ENCODE assay signal across 17 cellular contexts in genomic region chr1:110225756-110226404, GRCh38. TPM values are rescaled to one million over a fixed set of nuclear protein-coding genes. Genes with fewer than 3 reads are reported as not detected.
DNase-seq lines count a peak whose midpoint lies in the region; ATAC-seq and TF ChIP-seq lines count a peak whose summit lies in the region.
"Had no signal": no experiment of that assay in that cellular context is flagged by ENCODE, and none has a peak within 500 bp of the region (broad histone marks: within the 10 kb centered on the region; RNA-seq: fewer than 3 reads in every experiment).

No MANE protein-coding gene starts in this region.

- H4K91ac ChIP-seq in neuronal stem cell (ENCODE audit: low read depth, low read length, poor library complexity): no peak overlapping the region

- H3K9me3 Mint-ChIP-seq in stimulated activated naive CD8-positive, alpha-beta T cell treated with anti-CD3 and anti-CD28 coated beads, Interleukin-15, amount 100 ng/mL, for 72 hours: no peaks in the 10 kb centered on the region
- H3K9me3 Mint-ChIP-seq: CD4-positive, alpha-beta T cell; CD8-positive, alpha-beta T cell had no signal

- no peak overlapping the region for H4K8ac ChIP-seq in neuronal stem cell (ENCODE audit: low read depth, low read length)

- H3K27me3 ChIP-seq in neuronal stem cell (ENCODE audit: control insufficient read depth in 3 of 3, insufficient read depth in 3 of 3, low read depth in 1 of 3, low read length in 3 of 3) (no peaks in the 10 kb centered on the region), WERI-Rb-1 (ENCODE audit: insufficient read depth, low read depth, severe bottlenecking) (no peaks in the 10 kb centered on the region)
- H3K27me3 ChIP-seq: BLaER1 treated with 17β-estradiol and CSF1 and Interleukin-3, amounts not matched to agents 10 nM and 100 nM had no signal

- no peak overlapping the region for H3K4me2 ChIP-seq in neuronal stem cell (ENCODE audit: insufficient read depth, low read length, poor library complexity, severe bottlenecking)
- H3K4me2 ChIP-seq: A549; BLaER1 treated with 17β-estradiol and CSF1 and Interleukin-3, amounts not matched to agents 10 nM and 100 nM had no signal

- H3K27ac ChIP-seq in neuronal stem cell (replicated peaks; ENCODE audit: low read length): no peak overlapping the region
- no peak overlapping the region for H3K27ac ChIP-seq in WERI-Rb-1
- H3K27ac ChIP-seq: 22Rv1; A549; BLaER1 treated with 17β-estradiol and CSF1 and Interleukin-3, amounts not matched to agents 10 nM and 100 nM; C4-2B had no signal

- H3K4me1 Mint-ChIP-seq in stimulated activated naive CD8-positive, alpha-beta T cell treated with anti-CD3 and anti-CD28 coated beads, Interleukin-15, amount 100 ng/mL, for 72 hours: no peaks in the 10 kb centered on the region
- H3K4me1 Mint-ChIP-seq: B cell had no signal

- peaks cover 0 to 3% of the 10 kb centered on the region in 2 donors for H3K4me1 ChIP-seq in neuronal stem cell (ENCODE audit: control insufficient read depth in 2 of 2, insufficient read depth in 1 of 2, low read depth in 1 of 2, low read length in 2 of 2)

- no peaks in the 10 kb centered on the region for H3K79me1 ChIP-seq in neuronal stem cell (ENCODE audit: low read depth, low read length)

- H3K27me3 Mint-ChIP-seq in stimulated activated naive CD8-positive, alpha-beta T cell treated with anti-CD3 and anti-CD28 coated beads, Interleukin-15, amount 100 ng/mL, for 72 hours: no peaks in the 10 kb centered on the region
- H3K27me3 Mint-ChIP-seq: B cell; CD4-positive, alpha-beta T cell had no signal

- no peak overlapping the region for H2AFZ ChIP-seq in neuronal stem cell (ENCODE audit: low read length)

- no CpG with 5 or more reads among the region's 18 CpGs for WGBS in neuronal stem cell (ENCODE audit: extremely low coverage in 2 of 2, insufficient read length in 2 of 2, insufficient replicate concordance in 1 of 2), 2 donors

- peak overlapping the region; percentile 3 for H3K23ac ChIP-seq in neuronal stem cell (ENCODE audit: low read depth, low read length, poor library complexity)

- no peak for DNase-seq in stimulated activated naive CD8-positive, alpha-beta T cell treated with anti-CD3 and anti-CD28 coated beads, Interleukin-15, amount 100 ng/mL, for 72 hours
- DNase-seq in stimulated activated naive CD8-positive, alpha-beta T cell treated with anti-CD3 and anti-CD28 coated beads, Interleukin-15, Interleukin-2, amounts not matched to agents 100 U/mL and 50 U/mL, for 24 hours: no peak
- DNase-seq in neuronal stem cell (ENCODE audit: low spot score) (no peak), WERI-Rb-1 (no peak)
- DNase-seq in activated CD4-positive, alpha-beta T cell treated with anti-CD3 and anti-CD28 coated beads for 1 hour: no peak
- DNase-seq: AML-193; Caco-2; Calu3; CD4-positive, alpha-beta T cell; CD8-positive, alpha-beta T cell; DMS79 treated with DMSO at 0.1 percent for 48 hours; GF-D8 had no signal

- H2BK15ac ChIP-seq in neuronal stem cell (ENCODE audit: low read length): no peak overlapping the region

- no peak overlapping the region for H3K27ac Mint-ChIP-seq in stimulated activated naive CD8-positive, alpha-beta T cell treated with anti-CD3 and anti-CD28 coated beads, Interleukin-15, amount 100 ng/mL, for 72 hours
- H3K27ac Mint-ChIP-seq: B cell; CD4-positive, alpha-beta T cell; CD8-positive, alpha-beta T cell had no signal

- H3K36me3 ChIP-seq in neuronal stem cell (replicated peaks in 1 of 2; ENCODE audit: control insufficient read depth in 2 of 2, insufficient read depth in 2 of 2, low read length in 2 of 2): no peaks in the 10 kb centered on the region
- H3K36me3 ChIP-seq in WERI-Rb-1: peaks cover 20% of the 10 kb centered on the region

- H3K4ac ChIP-seq in neuronal stem cell (ENCODE audit: low read length): no peak overlapping the region

- peak; percentile 13 for ATAC-seq in stimulated activated naive CD8-positive, alpha-beta T cell treated with anti-CD3 and anti-CD28 coated beads, Interleukin-15, amount 100 ng/mL, for 72 hours
- no peak for ATAC-seq in stimulated activated naive CD8-positive, alpha-beta T cell treated with anti-CD3 and anti-CD28 coated beads, Interleukin-15, Interleukin-2, amounts not matched to agents 100 U/mL and 50 U/mL, for 24 hours
- ATAC-seq: A549; CD8-positive, alpha-beta T cell had no signal

- H2BK12ac ChIP-seq in neuronal stem cell (ENCODE audit: low read length): no peak overlapping the region

- H2AK5ac ChIP-seq in neuronal stem cell (ENCODE audit: low read depth, low read length): peak overlapping the region; percentile 16

- no peak overlapping the region for H3K14ac ChIP-seq in neuronal stem cell (ENCODE audit: low read length)

- H3K18ac ChIP-seq in neuronal stem cell (ENCODE audit: low read length): no peak overlapping the region

- TF ChIP-seq CTCF in WERI-Rb-1 (IDR thresholded peaks at IDR 0.05; ENCODE audit: low read depth, low read length): no peak

- H3K4me3 ChIP-seq in neuronal stem cell (ENCODE audit: low read length in 2 of 2) (no peak overlapping the region), WERI-Rb-1 (ENCODE audit: low read depth, low read length) (no peak overlapping the region)
- H3K4me3 ChIP-seq: A549; BLaER1 treated with 17β-estradiol and CSF1 and Interleukin-3, amounts not matched to agents 10 nM and 100 nM had no signal

- H3K9me3 ChIP-seq in neuronal stem cell (replicated peaks in 1 of 2; ENCODE audit: control insufficient read depth in 2 of 2, insufficient read depth in 1 of 2, low read depth in 1 of 2, low read length in 2 of 2): peaks cover 0 to 2% of the 10 kb centered on the region in 2 donors
- H3K9me3 ChIP-seq in WERI-Rb-1 (ENCODE audit: severe bottlenecking): no peaks in the 10 kb centered on the region
- H3K9me3 ChIP-seq: A549; BLaER1 treated with 17β-estradiol and CSF1 and Interleukin-3, amounts not matched to agents 10 nM and 100 nM; Caco-2 had no signal

- no peak overlapping the region for H2BK120ac ChIP-seq in neuronal stem cell (ENCODE audit: low read depth, low read length)

- H3K9ac ChIP-seq in neuronal stem cell (ENCODE audit: low read depth, low read length, poor library complexity): no peak overlapping the region
- H3K9ac ChIP-seq: BLaER1 treated with 17β-estradiol and CSF1 and Interleukin-3, amounts not matched to agents 10 nM and 100 nM had no signal

- no peak overlapping the region for H2BK5ac ChIP-seq in neuronal stem cell (ENCODE audit: low read length)

- H3K4me3 Mint-ChIP-seq in stimulated activated naive CD8-positive, alpha-beta T cell treated with anti-CD3 and anti-CD28 coated beads, Interleukin-15, amount 100 ng/mL, for 72 hours: no peak overlapping the region
- H3K4me3 Mint-ChIP-seq: B cell; CD4-positive, alpha-beta T cell; CD8-positive, alpha-beta T cell had no signal

RNA-seq across cellular contexts. Expression of gene KCNC4, which starts 15.8 kb away (rescaled TPM):
- polyA plus RNA-seq in neuronal stem cell (2013, experiment 1 of 2): 3.3 TPM
- 3.2 TPM for polyA plus RNA-seq in neuronal stem cell (2013, experiment 2 of 2)
